17 cellular contexts compared by ENCODE assay signal in genomic region chr7:41238851-41239331, GRCh38.
DNase-seq lines count a peak whose midpoint lies in the region; ATAC-seq and TF ChIP-seq lines count a peak whose summit lies in the region.
"Had no signal": no experiment of that assay in that cellular context is flagged by ENCODE, and none has a peak within 500 bp of the region (broad histone marks: within the 10 kb centered on the region; RNA-seq: fewer than 3 reads in every experiment).

No MANE protein-coding gene starts in this region.

- no peak for ATAC-seq in GM21619 (IDR thresholded peaks at IDR 0.05; ENCODE audit: unreplicated experiment)
- ATAC-seq: HCT116 had no signal

- no peaks in the 10 kb centered on the region for H3K36me3 ChIP-seq in mesendoderm (ENCODE audit: control insufficient read depth, insufficient read depth, low read length)
- H3K36me3 ChIP-seq: BLaER1 treated with 17β-estradiol and CSF1 and Interleukin-3, amounts not matched to agents 10 nM and 100 nM; right atrium auricular region had no signal

- H2BK15ac ChIP-seq in mesendoderm (replicated peaks; ENCODE audit: low read depth), result no peak overlapping the region

- H3K27me3 ChIP-seq in mesendoderm (ENCODE audit: insufficient read depth, low read length, poor library complexity), result no peaks in the 10 kb centered on the region
- H3K27me3 ChIP-seq: BLaER1 treated with 17β-estradiol and CSF1 and Interleukin-3, amounts not matched to agents 10 nM and 100 nM; right atrium auricular region had no signal

- H3K4me3 ChIP-seq in choroid plexus epithelial cell (ENCODE audit: low read depth, low read length), result no peak overlapping the region
- H3K4me3 ChIP-seq in mesendoderm (ENCODE audit: low read length), result no peak overlapping the region
- H3K4me3 ChIP-seq: BLaER1 treated with 17β-estradiol and CSF1 and Interleukin-3, amounts not matched to agents 10 nM and 100 nM; right atrium auricular region had no signal

- H4K5ac ChIP-seq in mesendoderm (ENCODE audit: low read length), result no peak overlapping the region

- TF ChIP-seq CTCF in choroid plexus epithelial cell (conservative IDR thresholded peaks at IDR 0.05; ENCODE audit: low read depth, low read length), result no peak
- TF ChIP-seq CTCF in GM20000 (IDR thresholded peaks at IDR 0.05; ENCODE audit: extremely low read depth, missing control alignments), result no peak

- no peaks in the 10 kb centered on the region for H3K79me2 ChIP-seq in mesendoderm (ENCODE audit: control insufficient read depth, insufficient read depth, low read length)

- H2AK5ac ChIP-seq in mesendoderm (ENCODE audit: low read length), result no peak overlapping the region

- no CpG with 5 or more reads among the region's 1 CpG for WGBS in mesendoderm (ENCODE audit: extremely low coverage, insufficient coverage, low lambda C conversion rate)

- H3K56ac ChIP-seq in mesendoderm (ENCODE audit: low read length), result no peak overlapping the region

- no peak overlapping the region for H3K18ac ChIP-seq in mesendoderm (ENCODE audit: low read length)

- no peak overlapping the region for H3K4ac ChIP-seq in mesendoderm (ENCODE audit: low read depth, low read length)

- H3K27ac ChIP-seq in mesendoderm (ENCODE audit: low read depth, low read length), result no peak overlapping the region
- H3K27ac ChIP-seq: BLaER1 treated with 17β-estradiol and CSF1 and Interleukin-3, amounts not matched to agents 10 nM and 100 nM; right atrium auricular region had no signal

- H2BK5ac ChIP-seq in mesendoderm (ENCODE audit: low read length), result no peak overlapping the region

- no peak overlapping the region for H3K4me2 ChIP-seq in mesendoderm (ENCODE audit: low read length)

- no peak overlapping the region for H3K23ac ChIP-seq in mesendoderm (ENCODE audit: low read length)

- DNase-seq in Daoy (ENCODE audit: low read depth) (peak; percentile 83), M059J (ENCODE audit: low read depth) (peak; percentile 87), choroid plexus epithelial cell (ENCODE audit: low read depth) (peak; percentile 11), left kidney (ENCODE audit: low read depth, low spot score) (peak; percentile 89), GM20000 (ENCODE audit: low spot score) (no peak), mesendoderm (no peak), NK-92 (lab: John Stamatoyannopoulos, UW; ENCODE audit: unreplicated experiment) (no peak)
- DNase-seq: activated CD4-positive, alpha-beta T cell treated with anti-CD3 and anti-CD28 coated beads, Interleukin-2, amount 50 U/mL, for 1 hour; DMS79; effector memory CD4-positive, alpha-beta T cell; NCI-H1105; NK-92 treated with Interleukin-12 subunit alpha and Interleukin-12 subunit beta, amount 100 ng/mL, for 24 hours; stimulated activated CD4-positive, alpha-beta T cell treated with anti-CD3 and anti-CD28 coated beads, Interleukin-2, amount 100 ng/mL, for 48 hours had no signal

- no peak overlapping the region for H3K9ac ChIP-seq in mesendoderm (ENCODE audit: low read length)
- H3K9ac ChIP-seq: BLaER1 treated with 17β-estradiol and CSF1 and Interleukin-3, amounts not matched to agents 10 nM and 100 nM had no signal

- H2BK120ac ChIP-seq in mesendoderm (ENCODE audit: low read depth, low read length), result no peak overlapping the region

- no peak overlapping the region for H4K8ac ChIP-seq in mesendoderm (ENCODE audit: low read depth, low read length)

- no peaks in the 10 kb centered on the region for H3K4me1 ChIP-seq in mesendoderm (ENCODE audit: control insufficient read depth, low read depth, low read length)
- H3K4me1 ChIP-seq: right atrium auricular region had no signal

- H3K79me1 ChIP-seq in mesendoderm (ENCODE audit: low read length), result no peaks in the 10 kb centered on the region

Comparison
In these comparisons a context has a peak if more than half of its experiments do, and no peak if none do; other contexts are left out.
1. DNase-seq: peak in Daoy (single experiment), M059J (single experiment), choroid plexus epithelial cell (single experiment) and left kidney (single experiment); none in GM20000 (single experiment), mesendoderm (single experiment) and NK-92 (single experiment).